ENCODE assay signal across 1 cellular context in the genomic region with DNA sequence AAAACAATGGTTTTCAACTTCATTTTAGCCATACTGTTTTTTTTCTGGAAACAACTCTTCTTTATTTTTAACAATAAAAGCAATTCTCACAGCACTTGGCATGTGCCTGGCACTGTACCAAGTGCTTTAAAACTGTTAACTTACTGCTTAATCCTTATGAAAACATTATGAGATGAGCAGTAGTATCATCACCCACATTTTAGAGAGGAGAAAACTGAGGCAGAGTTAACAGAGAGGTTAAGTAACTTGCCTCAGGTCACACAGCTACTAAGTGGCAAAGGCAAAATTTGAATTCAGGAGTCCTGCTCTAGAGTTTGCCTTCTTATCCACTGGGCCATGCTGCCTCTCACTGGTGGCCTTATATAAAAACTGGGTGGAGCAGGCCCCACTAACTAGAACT.
A peak's percentile ranks its signal among the peaks of the same experiment; 100 is the strongest.
TF ChIP-seq lines count a peak whose summit lies in the region.

No MANE protein-coding gene starts in this region.

TF ChIP-seq in H1, 55 proteins besides CTCF, POLR2A, EP300 and RAD21:
- TF ChIP-seq BACH1 (IDR thresholded peaks at IDR 0.05; ENCODE audit: low read length) = no peak
- TF ChIP-seq KDM1A (IDR thresholded peaks at IDR 0.05; ENCODE audit: borderline replicate concordance, low read length) = peak; percentile 63; the same call in 1 of the 2 replicates
- no peak for TF ChIP-seq CHD1 (IDR thresholded peaks at IDR 0.05; ENCODE audit: low read depth, low read length)
- no peak for TF ChIP-seq CBX5 (IDR thresholded peaks at IDR 0.05; ENCODE audit: low read depth, low read length)
- TF ChIP-seq RBBP5 (IDR thresholded peaks at IDR 0.05; ENCODE audit: borderline replicate concordance, low read depth, low read length) = no peak
- no peak for TF ChIP-seq SAP30 (IDR thresholded peaks at IDR 0.05; ENCODE audit: insufficient read depth, insufficient replicate concordance, low read length)
